9 cellular contexts compared by ENCODE assay signal in the genomic region with DNA sequence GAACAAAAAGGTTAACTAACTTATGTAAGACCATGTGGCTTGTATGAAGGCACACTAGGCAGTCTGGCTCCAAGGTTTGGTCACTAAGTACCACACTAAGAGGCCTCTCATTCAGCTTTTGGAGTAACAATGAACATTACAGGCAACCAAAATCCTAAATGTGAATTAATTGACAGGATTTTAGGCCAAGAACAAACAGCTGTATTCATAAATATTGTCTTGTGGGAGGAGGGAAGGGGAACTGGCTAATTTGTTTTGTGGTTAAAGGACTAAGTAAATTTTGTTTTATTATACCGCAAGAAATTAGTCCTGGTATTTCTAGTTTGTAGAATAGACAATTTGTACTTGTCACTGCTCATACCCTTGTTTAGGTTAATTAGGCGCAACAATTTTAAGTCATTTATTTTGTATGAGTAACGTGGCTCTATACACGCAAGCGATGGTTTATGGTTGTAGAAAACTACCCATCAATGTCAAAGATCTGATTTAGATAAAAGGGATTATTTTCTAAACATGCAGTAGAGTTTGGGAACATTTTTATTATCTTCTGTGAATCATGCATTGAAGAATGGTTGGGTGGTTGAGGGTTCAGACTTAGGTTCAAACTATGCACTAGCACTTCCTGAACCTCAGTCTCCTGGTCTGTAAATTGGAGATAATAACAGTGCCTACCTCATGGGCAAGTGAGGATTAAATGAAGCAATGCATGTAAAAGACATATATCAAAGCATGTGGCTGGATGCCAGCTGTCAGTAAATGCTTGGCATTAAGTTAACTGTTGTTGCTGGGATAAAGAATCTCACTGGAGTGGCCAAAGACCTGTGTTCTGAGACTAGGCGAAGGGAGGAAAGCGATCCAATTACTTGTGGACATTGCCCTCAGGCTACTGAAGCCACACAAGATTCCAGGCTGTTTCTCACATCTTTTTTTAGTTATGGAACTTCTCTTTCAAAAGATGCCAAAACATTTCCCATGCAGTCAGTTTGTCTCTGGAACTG. TPM values are rescaled to one million over a fixed set of nuclear protein-coding genes. Genes with fewer than 3 reads are reported as not detected.
DNase-seq lines count a peak whose midpoint lies in the region; ATAC-seq and TF ChIP-seq lines count a peak whose summit lies in the region.
"Had no signal": no experiment of that assay in that cellular context is flagged by ENCODE, and none has a peak within 500 bp of the region (broad histone marks: within the 10 kb centered on the region; RNA-seq: fewer than 3 reads in every experiment).

No MANE protein-coding gene starts in this region.

- no peaks in the 10 kb centered on the region for H3K9me3 ChIP-seq in CD4-positive, alpha-beta T cell (ENCODE audit: control insufficient read depth, low read length)
- H3K9me3 ChIP-seq in HEK293 (ENCODE audit: control insufficient read depth, insufficient read depth, low read depth, low read length) = no peaks in the 10 kb centered on the region
- no peaks in the 10 kb centered on the region for H3K9me3 ChIP-seq in T-helper 17 cell (ENCODE audit: control insufficient read depth, low read length, poor library complexity, severe bottlenecking)
- no peaks in the 10 kb centered on the region for H3K9me3 ChIP-seq in thyroid gland

- intact Hi-C loops in CD4-positive, alpha-beta T cell (cut with DNase I, micrococcal nuclease) = loop anchor here (2.0 to 10.0 kb wide), 7 partner anchors 82 to 1884 kb away; partner anchors contain the start of genes ANKH (in 1 of the 2), OTULIN (in 1 of the 2), TRIO (in 1 of the 2) and ZNF622 (in 1 of the 2)
- intact Hi-C loops in thyroid gland (cut with DNase I) = no loop called here

- no peak overlapping the region for H3K4me3 ChIP-seq in HEK293 (ENCODE audit: low read depth, low read length)
- H3K4me3 ChIP-seq in thyroid gland (replicated peaks in 1 of 3) = no peak overlapping the region

- ATAC-seq in CD4-positive, alpha-beta T cell (ENCODE audit: poor library complexity) = no peak
- no peak for ATAC-seq in T-helper 17 cell

- no peaks in the 10 kb centered on the region for H3K36me3 Mint-ChIP-seq in CD4-positive, alpha-beta T cell (ENCODE audit: low read depth)
- H3K36me3 Mint-ChIP-seq in T-helper 17 cell (ENCODE audit: low read depth) (no peaks in the 10 kb centered on the region), immature natural killer cell (peaks cover 0 to 3% (median 0%) of the 10 kb centered on the region in 3 donors)

- no peak for TF ChIP-seq CTCF in CD4-positive, alpha-beta T cell (IDR thresholded peaks at IDR 0.05)
- TF ChIP-seq CTCF in HEK293 (tag by site-specific recombination; IDR thresholded peaks at IDR 0.05) (no peak), thyroid gland (IDR thresholded peaks at IDR 0.05) (no peak)

- POLR2A ChIA-PET in CD4-positive, alpha-beta T cell (lab: Charles Lee) = no interaction called here
- POLR2A ChIA-PET in HEK293 (lab: Yijun Ruan, JAX) = no interaction called here

- 87 to 90% methylated on average over 7 of the region's 7 CpGs for WGBS in thyroid gland, 2 donors

- TF ChIP-seq POLR2A in thyroid gland (IDR thresholded peaks at IDR 0.05) = no peak

- H3K27me3 Mint-ChIP-seq in CD4-positive, alpha-beta T cell = no peaks in the 10 kb centered on the region
- H3K27me3 Mint-ChIP-seq in T-helper 17 cell (no peaks in the 10 kb centered on the region), immature natural killer cell (ENCODE audit: low read depth in 3 of 3) (peaks cover 2 to 16% (median 12%) of the 10 kb centered on the region in 3 donors)

- CTCF ChIA-PET in CD4-positive, alpha-beta T cell (lab: Charles Lee) = interaction anchor here (0.9 kb wide), 1 partner anchor 68 kb away, joined by 3 read pairs; no protein-coding TSS in a partner anchor
- CTCF ChIA-PET in HEK293 (lab: Yijun Ruan, JAX) = interaction anchor here (0.7 kb wide), 1 partner anchor 129 kb away, joined by 3 read pairs; no protein-coding TSS in a partner anchor

- peaks cover 37% of the 10 kb centered on the region for H3K4me1 Mint-ChIP-seq in CD4-positive, alpha-beta T cell (ENCODE audit: low read depth)
- H3K4me1 Mint-ChIP-seq in T-helper 17 cell (peaks cover 18% of the 10 kb centered on the region), immature natural killer cell (peaks cover 36 to 41% of the 10 kb centered on the region in 2 donors)

- peak overlapping the region; percentile 84 for H3K4me3 Mint-ChIP-seq in CD4-positive, alpha-beta T cell
- H3K4me3 Mint-ChIP-seq in T-helper 17 cell = peak overlapping the region; percentile 90
- peak overlapping the region; percentile 68 to 87 (median 80) for H3K4me3 Mint-ChIP-seq in immature natural killer cell

- DNase-seq in CD4-positive, alpha-beta T cell = no peak
- DNase-seq in T-helper 17 cell = no peak
- no peak for DNase-seq in immature natural killer cell
- no peak for DNase-seq in DMS114 treated with DMSO at 0.1 percent for 48 hours (lab: John Stamatoyannopoulos, UW; ENCODE audit: unreplicated experiment)
- no peak for DNase-seq in stimulated activated CD4-positive, alpha-beta T cell treated with anti-CD3 and anti-CD28 coated beads, Interleukin-4, amount 100 ng/mL, for 1 hour
- no peak for DNase-seq in C1 segment of cervical spinal cord (lab: John Stamatoyannopoulos, UW)
- no peak for DNase-seq in thyroid gland

- peaks cover 0 to 5% of the 10 kb centered on the region in 2 experiments; a peak in 1 of 3 replicates for H3K36me3 ChIP-seq in HEK293 (ENCODE audit: control insufficient read depth in 2 of 2, insufficient read depth in 1 of 2, low read length in 2 of 2)
- no peaks in the 10 kb centered on the region for H3K36me3 ChIP-seq in thyroid gland

- peak overlapping the region; percentile 68 for H3K27ac Mint-ChIP-seq in CD4-positive, alpha-beta T cell
- H3K27ac Mint-ChIP-seq in T-helper 17 cell (no peak overlapping the region), immature natural killer cell (peak overlapping the region; percentile 41 to 77 (median 70))

- H3K4me1 ChIP-seq in HEK293 (ENCODE audit: control insufficient read depth, insufficient read depth, low read length) (peaks cover 13% of the 10 kb centered on the region), thyroid gland (peaks cover 0 to 4% of the 10 kb centered on the region in 2 donors)

- no peaks in the 10 kb centered on the region for H3K9me3 Mint-ChIP-seq in CD4-positive, alpha-beta T cell
- no peaks in the 10 kb centered on the region for H3K9me3 Mint-ChIP-seq in immature natural killer cell

- H3K27ac ChIP-seq in CD4-positive, alpha-beta T cell (ENCODE audit: low read depth, low read length) = no peak overlapping the region
- no peak overlapping the region for H3K27ac ChIP-seq in HEK293 (ENCODE audit: extremely low read depth, low read depth, low read length)
- H3K27ac ChIP-seq in thyroid gland = no peak overlapping the region
- H3K27ac ChIP-seq: epithelial cell of prostate had no signal

- no peaks in the 10 kb centered on the region for H3K27me3 ChIP-seq in CD4-positive, alpha-beta T cell (ENCODE audit: control insufficient read depth, insufficient read depth, low read length)
- no peaks in the 10 kb centered on the region for H3K27me3 ChIP-seq in thyroid gland

TF ChIP-seq in HEK293, 187 proteins besides CTCF, POLR2A, EP300 and RAD21 (continues in another document):
- peak; percentile 93; the same call in 1 of the 2 replicates for TF ChIP-seq ZNF391 (tag by site-specific recombination; IDR thresholded peaks at IDR 0.05; ENCODE audit: borderline replicate concordance, low read depth)
- peak; percentile 63 for TF ChIP-seq ZNF76 (tag by site-specific recombination; IDR thresholded peaks at IDR 0.05; ENCODE audit: borderline replicate concordance, low read depth)
- TF ChIP-seq ZNF624 (tag by site-specific recombination; IDR thresholded peaks at IDR 0.05) = no peak
- peak; percentile 11; the same call in 1 of the 2 replicates for TF ChIP-seq ZBTB20 (tag by site-specific recombination; IDR thresholded peaks at IDR 0.05)
- no peak for TF ChIP-seq SCRT1 (tag by site-specific recombination; IDR thresholded peaks at IDR 0.05; ENCODE audit: borderline replicate concordance)
- TF ChIP-seq ZNF394 (tag by site-specific recombination; IDR thresholded peaks at IDR 0.05; ENCODE audit: borderline replicate concordance) = peak; percentile 71
- TF ChIP-seq IKZF3 (tag by site-specific recombination; IDR thresholded peaks at IDR 0.05) = peak; percentile 83
- no peak for TF ChIP-seq ZNF658 (tag by site-specific recombination; IDR thresholded peaks at IDR 0.05)
- peak; percentile 99 for TF ChIP-seq ZEB2 (tag by site-specific recombination; IDR thresholded peaks at IDR 0.05)
- no peak for TF ChIP-seq ZNF202 (tag by site-specific recombination; IDR thresholded peaks at IDR 0.05; ENCODE audit: borderline replicate concordance)
- peak; percentile 81 for TF ChIP-seq SCRT2 (tag by site-specific recombination; IDR thresholded peaks at IDR 0.05)
- TF ChIP-seq, protein P1, sequence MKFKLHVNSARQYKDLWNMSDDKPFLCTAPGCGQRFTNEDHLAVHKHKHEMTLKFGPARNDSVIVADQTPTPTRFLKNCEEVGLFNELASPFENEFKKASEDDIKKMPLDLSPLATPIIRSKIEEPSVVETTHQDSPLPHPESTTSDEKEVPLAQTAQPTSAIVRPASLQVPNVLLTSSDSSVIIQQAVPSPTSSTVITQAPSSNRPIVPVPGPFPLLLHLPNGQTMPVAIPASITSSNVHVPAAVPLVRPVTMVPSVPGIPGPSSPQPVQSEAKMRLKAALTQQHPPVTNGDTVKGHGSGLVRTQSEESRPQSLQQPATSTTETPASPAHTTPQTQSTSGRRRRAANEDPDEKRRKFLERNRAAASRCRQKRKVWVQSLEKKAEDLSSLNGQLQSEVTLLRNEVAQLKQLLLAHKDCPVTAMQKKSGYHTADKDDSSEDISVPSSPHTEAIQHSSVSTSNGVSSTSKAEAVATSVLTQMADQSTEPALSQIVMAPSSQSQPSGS (tag by site-specific recombination; IDR thresholded peaks at IDR 0.05; ENCODE audit: low read depth) = no peak
- TF ChIP-seq ZNF626 (tag by site-specific recombination; IDR thresholded peaks at IDR 0.05) = no peak
- TF ChIP-seq WT1 (tag by site-specific recombination; IDR thresholded peaks at IDR 0.05) = peak; percentile 93

RNA-seq across cellular contexts. Expression of gene OTULINL, which starts 1.3 kb away (rescaled TPM):
- 10 to 100 TPM; 55.6 to 60.9 TPM for total RNA-seq in CD4-positive, alpha-beta T cell
- total RNA-seq in T-helper 17 cell = 10 to 100 TPM; 31.4 to 42.8 TPM
- polyA plus RNA-seq in immature natural killer cell = 10 to 100 TPM; 36.6 to 77.8 (median 47.1) TPM
- total RNA-seq in thyroid gland = 10 to 100 TPM in 1 of 4 donors, 1 to 10 TPM in 3; 6.0 to 10.5 (median 6.9) TPM
